ENCODE assay signal across 8 cellular contexts in genomic region chr6:28135393-28135792, GRCh38. TPM values are rescaled to one million over a fixed set of nuclear protein-coding genes. Genes with fewer than 3 reads are reported as not detected.
DNase-seq lines count a peak whose midpoint lies in the region; ATAC-seq and TF ChIP-seq lines count a peak whose summit lies in the region.

No MANE protein-coding gene starts in this region.

- H3K9me3 ChIP-seq in BLaER1 treated with 17β-estradiol and CSF1 and Interleukin-3, amounts not matched to agents 10 nM and 100 nM (replicated peaks in 1 of 11): no peaks in the 10 kb centered on the region
- H3K9me3 ChIP-seq in H9 (ENCODE audit: control insufficient read depth, low read depth, low read length) (no peaks in the 10 kb centered on the region), mesenchymal stem cell (ENCODE audit: control insufficient read depth, low read length) (no peaks in the 10 kb centered on the region)

- no peak for DNase-seq in H9
- no peak for DNase-seq in activated CD4-positive, alpha-beta memory T cell treated with anti-CD3 and anti-CD28 coated beads, Interleukin-2, amount 10 ng/mL, durations not matched to agents 7 days and 5 days
- no peak for DNase-seq in mesenchymal stem cell
- no peak for DNase-seq in inferior parietal cortex (ENCODE audit: extremely low spot score)

- peak overlapping the region in 9 of 11 experiments; percentile 87 to 99 (median 95); a peak in 16 of 22 replicates for H3K27ac ChIP-seq in BLaER1 treated with 17β-estradiol and CSF1 and Interleukin-3, amounts not matched to agents 10 nM and 100 nM
- H3K27ac ChIP-seq in H9 (ENCODE audit: insufficient read length, low read depth, low read length) (no peak overlapping the region), mesenchymal stem cell (ENCODE audit: low read length, poor library complexity, severe bottlenecking) (no peak overlapping the region)

- H3K4me1 ChIP-seq in BLaER1 treated with 17β-estradiol and CSF1 and Interleukin-3, amounts not matched to agents 10 nM and 100 nM: peaks cover 43 to 64% (median 51%) of the 10 kb centered on the region in 10 experiments
- H3K4me1 ChIP-seq in H9 (ENCODE audit: insufficient read depth, low read length) (peaks cover 4% of the 10 kb centered on the region; the same call in 1 of the 2 replicates), mesenchymal stem cell (ENCODE audit: control insufficient read depth, insufficient read depth, low read depth, low read length) (peaks cover 1% of the 10 kb centered on the region)

- POLR2A ChIA-PET in activated CD4-positive, alpha-beta memory T cell treated with anti-CD3 and anti-CD28 coated beads, Interleukin-2, amount 10 ng/mL, durations not matched to agents 7 days and 5 days (lab: Charles Lee): interaction anchor here (2.1 to 7.4 kb wide), 6 partner anchors 9 to 297 kb away, joined by 12 to 78 read pairs (median 19); partner anchors contain the start of genes ZSCAN16 and ZSCAN26

- no peak for TF ChIP-seq CTCF in H9 (conservative IDR thresholded peaks at IDR 0.05)

- H2BK20ac ChIP-seq in H9 (ENCODE audit: low read depth, low read length, poor library complexity, severe bottlenecking): no peak overlapping the region

- no peak overlapping the region for H4K5ac ChIP-seq in H9 (ENCODE audit: insufficient read length, low read depth, low read length)

- no peak overlapping the region for H2BK12ac ChIP-seq in H9 (ENCODE audit: insufficient read length, low read depth, low read length)
- no peak overlapping the region for H2BK12ac ChIP-seq in mesenchymal stem cell (ENCODE audit: low read length in 2 of 2)

- ATAC-seq in HG03442 (IDR thresholded peaks at IDR 0.05; ENCODE audit: unreplicated experiment) (no peak), HG03439 (IDR thresholded peaks at IDR 0.05; ENCODE audit: unreplicated experiment) (no peak), HG02759 (IDR thresholded peaks at IDR 0.05; ENCODE audit: unreplicated experiment) (no peak)

- H2AFZ ChIP-seq in H9 (ENCODE audit: low read length) (no peak overlapping the region), mesenchymal stem cell (ENCODE audit: low read depth, low read length) (no peak overlapping the region)

- peaks cover 0 to 17% (median 6%) of the 10 kb centered on the region in 3 experiments; a peak in 5 of 7 replicates for H3K36me3 Mint-ChIP-seq in H9 (ENCODE audit: insufficient read depth in 1 of 3, low read depth in 3 of 3)
- H3K36me3 Mint-ChIP-seq in activated CD4-positive, alpha-beta memory T cell treated with anti-CD3 and anti-CD28 coated beads, Interleukin-2, amount 10 ng/mL, durations not matched to agents 7 days and 5 days (ENCODE audit: low read depth): peaks cover 31% of the 10 kb centered on the region

- no peak overlapping the region for H3K4ac ChIP-seq in H9 (ENCODE audit: low read depth, low read length)
- no peak overlapping the region for H3K4ac ChIP-seq in mesenchymal stem cell (ENCODE audit: low read depth in 1 of 2, low read length in 2 of 2)

- H3K9ac ChIP-seq in BLaER1 treated with 17β-estradiol and CSF1 and Interleukin-3, amounts not matched to agents 10 nM and 100 nM: peak overlapping the region; percentile 82 to 98 (median 94); a peak in 19 of 22 replicates
- H3K9ac ChIP-seq in H9 (ENCODE audit: extremely low read depth, insufficient read length, low read length) (no peak overlapping the region), mesenchymal stem cell (ENCODE audit: low read length) (peak overlapping the region; percentile 95)

- peaks cover 3 to 30% (median 16%) of the 10 kb centered on the region in 11 experiments; a peak in 12 of 22 replicates for H4K20me1 ChIP-seq in BLaER1 treated with 17β-estradiol and CSF1 and Interleukin-3, amounts not matched to agents 10 nM and 100 nM
- H4K20me1 ChIP-seq in H9 (ENCODE audit: control insufficient read depth, insufficient read depth, insufficient read length): no peaks in the 10 kb centered on the region

- H2BK15ac ChIP-seq in H9 (ENCODE audit: low read depth, low read length) (no peak overlapping the region), mesenchymal stem cell (ENCODE audit: low read depth, poor library complexity, severe bottlenecking) (no peak overlapping the region)

- H3K18ac ChIP-seq in H9 (ENCODE audit: insufficient read length, low read depth, low read length) (no peak overlapping the region), mesenchymal stem cell (ENCODE audit: low read depth in 1 of 2, low read length in 2 of 2) (no peak overlapping the region)

- H3K4me3 Mint-ChIP-seq in H9: peak overlapping the region; percentile 90 to 97
- peak overlapping the region; percentile 92 for H3K4me3 Mint-ChIP-seq in activated CD4-positive, alpha-beta memory T cell treated with anti-CD3 and anti-CD28 coated beads, Interleukin-2, amount 10 ng/mL, durations not matched to agents 7 days and 5 days

- H3K36me3 ChIP-seq in BLaER1 treated with 17β-estradiol and CSF1 and Interleukin-3, amounts not matched to agents 10 nM and 100 nM: peaks cover 9 to 35% (median 28%) of the 10 kb centered on the region in 11 experiments; a peak in 21 of 22 replicates
- H3K36me3 ChIP-seq in mesenchymal stem cell (ENCODE audit: control insufficient read depth in 1 of 2, insufficient read depth in 2 of 2, low read depth in 1 of 2, low read length in 2 of 2): peaks cover 10 to 15% of the 10 kb centered on the region in 2 experiments

- no peak overlapping the region for H2BK5ac ChIP-seq in H9 (ENCODE audit: insufficient read length, low read length)
- H2BK5ac ChIP-seq in mesenchymal stem cell (ENCODE audit: low read depth, low read length, poor library complexity, severe bottlenecking): no peak overlapping the region

- H3K27ac Mint-ChIP-seq in H9: no peak overlapping the region; a peak in 1 of 7 replicates
- H3K27ac Mint-ChIP-seq in activated CD4-positive, alpha-beta memory T cell treated with anti-CD3 and anti-CD28 coated beads, Interleukin-2, amount 10 ng/mL, durations not matched to agents 7 days and 5 days: peak overlapping the region; percentile 88

- no peaks in the 10 kb centered on the region for H3K27me3 ChIP-seq in BLaER1 treated with 17β-estradiol and CSF1 and Interleukin-3, amounts not matched to agents 10 nM and 100 nM
- H3K27me3 ChIP-seq in H9 (ENCODE audit: insufficient read depth, low read length) (no peaks in the 10 kb centered on the region; the same call in 1 of the 2 replicates), mesenchymal stem cell (ENCODE audit: control insufficient read depth in 1 of 2, insufficient read depth in 1 of 2, low read length in 2 of 2) (no peaks in the 10 kb centered on the region)

- CTCF ChIA-PET in activated CD4-positive, alpha-beta memory T cell treated with anti-CD3 and anti-CD28 coated beads, Interleukin-2, amount 10 ng/mL, durations not matched to agents 7 days and 5 days (lab: Charles Lee): interaction anchor here (2.8 kb wide), 1 partner anchor 11 kb away, joined by 12 read pairs; the partner anchor contains the start of gene ZSCAN16

- no peak overlapping the region for H3T11ph ChIP-seq in H9 (ENCODE audit: low read length)

- no peaks in the 10 kb centered on the region for H3K9me3 Mint-ChIP-seq in H9
- no peaks in the 10 kb centered on the region for H3K9me3 Mint-ChIP-seq in activated CD4-positive, alpha-beta memory T cell treated with anti-CD3 and anti-CD28 coated beads, Interleukin-2, amount 10 ng/mL, durations not matched to agents 7 days and 5 days

- H4K91ac ChIP-seq in H9 (ENCODE audit: insufficient read length, low read depth, low read length) (no peak overlapping the region), mesenchymal stem cell (ENCODE audit: low read length) (no peak overlapping the region)

- H3K4me1 Mint-ChIP-seq in H9: peaks cover 19 to 23% of the 10 kb centered on the region in 2 experiments
- peaks cover 64% of the 10 kb centered on the region for H3K4me1 Mint-ChIP-seq in activated CD4-positive, alpha-beta memory T cell treated with anti-CD3 and anti-CD28 coated beads, Interleukin-2, amount 10 ng/mL, durations not matched to agents 7 days and 5 days

- H3K23ac ChIP-seq in H9 (ENCODE audit: insufficient read length, low read depth, low read length) (peak overlapping the region; percentile 7), mesenchymal stem cell (ENCODE audit: low read length in 2 of 2) (no peak overlapping the region)

- peaks cover 16% of the 10 kb centered on the region for H3K27me3 Mint-ChIP-seq in H9 (ENCODE audit: low read depth)
- no peaks in the 10 kb centered on the region for H3K27me3 Mint-ChIP-seq in activated CD4-positive, alpha-beta memory T cell treated with anti-CD3 and anti-CD28 coated beads, Interleukin-2, amount 10 ng/mL, durations not matched to agents 7 days and 5 days

- no peak overlapping the region for H3K56ac ChIP-seq in H9 (ENCODE audit: insufficient read length, low read depth, low read length)

- peak overlapping the region; percentile 74 to 97 (median 88); a peak in 21 of 22 replicates for H3K4me2 ChIP-seq in BLaER1 treated with 17β-estradiol and CSF1 and Interleukin-3, amounts not matched to agents 10 nM and 100 nM
- H3K4me2 ChIP-seq in H9 (ENCODE audit: insufficient read depth, insufficient read length, low read length): peak overlapping the region; percentile 75
- H3K4me2 ChIP-seq in mesenchymal stem cell (ENCODE audit: low read length, poor library complexity, severe bottlenecking): peak overlapping the region; percentile 18

- peak overlapping the region; percentile 67 to 87 (median 76); a peak in 18 of 20 replicates for H3K4me3 ChIP-seq in BLaER1 treated with 17β-estradiol and CSF1 and Interleukin-3, amounts not matched to agents 10 nM and 100 nM
- peak overlapping the region in 1 of 2 experiments; percentile 95 for H3K4me3 ChIP-seq in mesenchymal stem cell (ENCODE audit: insufficient read depth in 1 of 2, low read depth in 1 of 2, low read length in 2 of 2)

- no peaks in the 10 kb centered on the region for H3K79me1 ChIP-seq in H9 (ENCODE audit: insufficient read depth, low read depth, low read length, poor library complexity, severe bottlenecking)
- H3K79me1 ChIP-seq in mesenchymal stem cell (replicated peaks; ENCODE audit: low read length, poor library complexity, severe bottlenecking): peaks cover 15% of the 10 kb centered on the region

- H4K8ac ChIP-seq in H9 (replicated peaks; ENCODE audit: insufficient read length, low read depth, low read length) (no peak overlapping the region), mesenchymal stem cell (ENCODE audit: low read length) (no peak overlapping the region)

- H3K14ac ChIP-seq in H9 (ENCODE audit: insufficient read depth, low read length) (no peak overlapping the region), mesenchymal stem cell (ENCODE audit: low read length in 2 of 2) (no peak overlapping the region)

- H3K79me2 ChIP-seq in H9 (ENCODE audit: insufficient read depth, low read length): no peaks in the 10 kb centered on the region; the same call in 1 of the 2 replicates

- WGBS in H9 (ENCODE audit: extremely low coverage, insufficient read length, low lambda C conversion rate): no CpG with 5 or more reads among the region's 3 CpGs
- 53% methylated on average over 3 of the region's 3 CpGs for WGBS in mesenchymal stem cell

- H2BK120ac ChIP-seq in H9 (ENCODE audit: low read depth, low read length, poor library complexity, severe bottlenecking): no peak overlapping the region
- H2BK120ac ChIP-seq in mesenchymal stem cell (ENCODE audit: low read depth, low read length): no peak overlapping the region

- H2AK5ac ChIP-seq in H9 (ENCODE audit: insufficient read length, low read length) (no peak overlapping the region), mesenchymal stem cell (ENCODE audit: low read length, severe bottlenecking) (peak overlapping the region; percentile 78)

- H3K23me2 ChIP-seq in H9 (ENCODE audit: insufficient read length, low read depth, low read length, poor library complexity, severe bottlenecking): peaks cover 19% of the 10 kb centered on the region

RNA-seq across cellular contexts. Expression of gene ZKSCAN8, which starts 6.3 kb away (rescaled TPM):
- 22.4 and 25.4 TPM in 2 replicates for total RNA-seq in H9 (2021)
- 10 to 100 TPM; 20.9 to 21.6 TPM for total RNA-seq in activated CD4-positive, alpha-beta memory T cell treated with anti-CD3 and anti-CD28 coated beads, Interleukin-2, amount 10 ng/mL, durations not matched to agents 7 days and 5 days
- 10.1 TPM for polyA plus RNA-seq in mesenchymal stem cell (2013, experiment 1 of 2)
- polyA plus RNA-seq in mesenchymal stem cell (2013, experiment 2 of 2): 9.7 TPM

RNA-seq across cellular contexts. Expression of gene ZSCAN16, which starts 11.0 kb away (rescaled TPM):
- 9.8 and 11.0 TPM in 2 replicates for total RNA-seq in H9 (2021)
- 1 to 10 TPM; 5.3 TPM for total RNA-seq in activated CD4-positive, alpha-beta memory T cell treated with anti-CD3 and anti-CD28 coated beads, Interleukin-2, amount 10 ng/mL, durations not matched to agents 7 days and 5 days
- 3.1 TPM for polyA plus RNA-seq in mesenchymal stem cell (2013, experiment 1 of 2)
- polyA plus RNA-seq in mesenchymal stem cell (2013, experiment 2 of 2): 2.5 TPM

RNA-seq across cellular contexts. Expression of gene ZNF165, which starts 55.0 kb away (rescaled TPM):
- total RNA-seq in H9 (2021): 5.8 and 6.3 TPM in 2 replicates
- under 1 TPM; 0.40 to 0.50 TPM for total RNA-seq in activated CD4-positive, alpha-beta memory T cell treated with anti-CD3 and anti-CD28 coated beads, Interleukin-2, amount 10 ng/mL, durations not matched to agents 7 days and 5 days
- 0.33 TPM for polyA plus RNA-seq in mesenchymal stem cell (2013, experiment 1 of 2)
- polyA plus RNA-seq in mesenchymal stem cell (2013, experiment 2 of 2): 0.34 TPM

Comparison
In these comparisons a context has a peak if more than half of its experiments do, and no peak if none do; other contexts are left out.
1. H3K27ac ChIP-seq: peak in BLaER1 treated with 17β-estradiol and CSF1 and Interleukin-3, amounts not matched to agents 10 nM and 100 nM (9 of 11); none in H9 (single experiment) and mesenchymal stem cell (single experiment).
2. H3K4me2 ChIP-seq: peak in every context shown above with its lines; median percentile 88 in BLaER1 treated with 17β-estradiol and CSF1 and Interleukin-3, amounts not matched to agents 10 nM and 100 nM; 75 in H9; 18 in mesenchymal stem cell.